8 cellular contexts compared by ENCODE assay signal in the genomic region with DNA sequence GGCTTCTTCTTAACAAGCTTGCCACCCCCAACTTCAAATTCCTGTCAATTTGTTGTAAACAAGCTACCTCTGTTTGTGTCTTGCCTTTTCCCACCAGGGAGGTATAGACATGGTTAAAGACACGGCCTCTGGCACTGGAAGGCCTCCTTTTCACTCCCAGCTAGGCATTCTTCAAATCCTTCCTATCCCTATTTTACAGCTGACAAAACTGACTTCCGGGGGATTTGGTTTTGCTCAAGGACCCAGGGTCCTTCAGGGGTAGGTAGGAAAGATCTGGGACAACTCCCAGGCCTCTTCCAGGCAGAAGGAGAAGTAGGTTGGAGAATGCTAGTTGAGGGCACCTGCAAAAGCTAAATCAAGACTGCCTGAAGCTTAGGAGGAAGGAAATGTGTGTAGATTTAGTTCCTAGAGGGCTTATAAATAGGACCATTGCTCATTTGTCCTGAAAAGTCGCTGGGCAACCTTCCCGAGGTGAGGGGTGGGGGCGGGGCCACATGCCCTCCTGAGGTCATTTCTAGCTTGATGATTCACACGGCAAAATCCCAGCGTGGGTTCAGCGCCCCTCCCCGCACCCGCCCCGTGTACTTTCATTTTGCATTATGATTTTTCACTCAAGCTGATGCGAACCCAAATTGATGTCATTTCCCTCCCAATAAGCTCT. TPM values are rescaled to one million over a fixed set of nuclear protein-coding genes. Genes with fewer than 3 reads are reported as not detected.
DNase-seq lines count a peak whose midpoint lies in the region; ATAC-seq lines count a peak whose summit lies in the region.

No MANE protein-coding gene starts in this region.

- H3K27ac ChIP-seq in aorta (ENCODE audit: low read depth in 1 of 2, low read length in 2 of 2): peak overlapping the region; percentile 21 to 86

- peak overlapping the region in 1 of 2 donors; percentile 39 for H3K4me3 ChIP-seq in aorta (ENCODE audit: low read length in 2 of 2)

- 8 to 9% methylated on average over 12 of the region's 12 CpGs for WGBS in aorta, 2 donors

- in situ Hi-C loops in ACHN (cut with HindIII; ENCODE audit: low pct_ligation_motif_present, low pct_unique_long_range_greater_than_20kb, low sequenced_read_pairs): no loop called here

- no peaks in the 10 kb centered on the region for H3K27me3 ChIP-seq in aorta (ENCODE audit: control insufficient read depth in 1 of 2, insufficient read depth in 2 of 2, low read length in 1 of 2)

- peak; percentile 50 for ATAC-seq in GM21528 (IDR thresholded peaks at IDR 0.05; ENCODE audit: low FRiP score, unreplicated experiment)
- ATAC-seq in Right ventricle myocardium inferior: peak; percentile 25
- peak; percentile 61 for ATAC-seq in sciatic nerve
- ATAC-seq in aorta (ENCODE audit: low FRiP score): peak; percentile 82

- H3K4me1 ChIP-seq in aorta (ENCODE audit: control insufficient read depth in 1 of 2, insufficient read depth in 2 of 2, low read length in 2 of 2): peaks cover 0 to 8% of the 10 kb centered on the region in 2 donors

- DNase-seq in ACHN (peak; percentile 80), NOMO-1 treated with DMSO at 0.1 percent for 48 hours (lab: John Stamatoyannopoulos, UW; ENCODE audit: unreplicated experiment) (peak; percentile 56), Right ventricle myocardium inferior (ENCODE audit: missing footprints) (no peak), sciatic nerve (ENCODE audit: low spot score) (peak; percentile 78), aorta (peak; percentile 79 to 93), NCI-H1105 treated with DMSO at 0.1 percent for 48 hours (lab: John Stamatoyannopoulos, UW) (no peak)
- DNase-seq in activated T-helper 1 cell treated with anti-CD3 and anti-CD28 coated beads, Interleukin-2, amount 50 U/mL, for 16 hours (ENCODE audit: low read depth in 1 of 2, low spot score in 1 of 2): peak; percentile 7 to 62

- intact Hi-C loops in Right ventricle myocardium inferior (cut with DNase I): loop anchor here (10.0 kb wide), 1 partner anchor 182 kb away; no protein-coding TSS in a partner anchor
- intact Hi-C loops in sciatic nerve (cut with DNase I): no loop called here
- intact Hi-C loops in aorta (cut with DNase I): loop anchor here (2.0 to 5.0 kb wide), 3 partner anchors 35 to 178 kb away; a partner anchor contains a TSS

- no peaks in the 10 kb centered on the region for H3K36me3 ChIP-seq in aorta (ENCODE audit: control insufficient read depth in 1 of 2, insufficient read depth in 2 of 2, low read length in 1 of 2)

- no peaks in the 10 kb centered on the region for H3K9me3 ChIP-seq in aorta (ENCODE audit: control insufficient read depth, low read length)

RNA-seq across cellular contexts. Expression of a gene that starts 36.3 kb away (rescaled TPM):
- total RNA-seq in Right ventricle myocardium inferior: 6.5 TPM
- 21.5 TPM for total RNA-seq in sciatic nerve
- 10 to 100 TPM; 12.6 to 15.1 TPM for total RNA-seq in aorta
- 1 to 10 TPM; 4.8 to 7.5 TPM for polyA plus RNA-seq in aorta

Comparison
In these comparisons a context has a peak if more than half of its experiments do, and no peak if none do; other contexts are left out.
1. DNase-seq: peak in ACHN (single experiment), NOMO-1 treated with DMSO at 0.1 percent for 48 hours (single experiment), activated T-helper 1 cell treated with anti-CD3 and anti-CD28 coated beads, Interleukin-2, amount 50 U/mL, for 16 hours (2 of 2), sciatic nerve (single experiment) and aorta (2 of 2); none in Right ventricle myocardium inferior (single experiment) and NCI-H1105 treated with DMSO at 0.1 percent for 48 hours (single experiment).
2. ATAC-seq: peak in every context shown above with its lines; median percentile 82 in aorta; 61 in sciatic nerve; 50 in GM21528; 25 in Right ventricle myocardium inferior.